Comparison of ENCODE assay signal across 1 cellular context in genomic region chr18:41756141-41756540, GRCh38.
TF ChIP-seq lines count a peak whose summit lies in the region.

No MANE protein-coding gene starts in this region.

TF ChIP-seq in HEK293, 187 proteins besides CTCF, POLR2A, EP300 and RAD21 (continued from another document):
- TF ChIP-seq ZNF280C (tag by site-specific recombination; IDR thresholded peaks at IDR 0.05) (no peak), EGR2 (tag by site-specific recombination; IDR thresholded peaks at IDR 0.05; ENCODE audit: low read depth) (0 out of 2 replicates have a peak, but pooled peaks have one; percentile 25)
